In the genomic region with DNA sequence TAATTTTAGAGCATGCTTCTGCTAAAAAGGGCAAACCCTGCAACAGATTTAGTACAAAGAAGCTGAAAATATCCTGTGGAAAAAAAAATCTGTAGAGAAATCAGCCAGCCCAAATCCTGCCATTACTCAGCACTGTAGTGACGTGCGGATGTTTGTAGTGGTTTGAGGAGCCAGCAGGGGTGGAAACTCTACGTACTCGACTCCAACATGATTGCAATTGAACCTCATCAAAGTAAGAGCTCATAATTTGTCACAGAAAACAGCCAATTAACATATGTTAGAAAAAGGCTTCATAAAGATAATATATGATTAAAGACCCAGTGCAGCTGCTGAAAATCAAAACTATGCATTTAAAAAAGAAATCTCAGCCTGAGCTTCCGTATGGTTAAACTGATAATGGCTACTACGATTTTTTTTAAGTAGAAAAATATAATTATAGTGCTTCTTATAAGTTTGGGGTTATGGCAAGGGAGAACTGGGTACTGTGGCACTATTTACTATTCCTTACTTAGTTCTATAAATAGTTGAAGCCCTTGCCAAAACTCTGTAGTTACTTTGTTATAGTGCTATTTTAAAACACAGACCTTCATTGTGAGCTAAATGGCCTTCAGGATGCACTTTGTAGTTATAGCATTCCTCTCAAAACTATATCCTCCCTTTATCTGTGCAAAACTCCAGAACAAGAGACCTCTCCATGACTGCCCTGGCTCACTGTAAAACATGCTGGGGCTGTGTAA, we compare ENCODE assay signal across 7 cellular contexts. TPM values are rescaled to one million over a fixed set of nuclear protein-coding genes. Genes with fewer than 3 reads are reported as not detected.
A peak's percentile ranks its signal among the peaks of the same experiment; 100 is the strongest.
DNase-seq lines count a peak whose midpoint lies in the region; ATAC-seq, FAIRE-seq and TF ChIP-seq lines count a peak whose summit lies in the region.

No MANE protein-coding gene starts in this region.

- H3K27me3 Mint-ChIP-seq in activated CD8-positive, alpha-beta memory T cell treated with anti-CD3 and anti-CD28 coated beads, Interleukin-2, amount 10 ng/mL, durations not matched to agents 7 days and 5 days: no peaks in the 10 kb centered on the region

- no peak for DNase-seq in GM19239 (ENCODE audit: insufficient read length, low spot score)
- DNase-seq in activated CD8-positive, alpha-beta memory T cell treated with anti-CD3 and anti-CD28 coated beads, Interleukin-2, amount 10 ng/mL, durations not matched to agents 7 days and 5 days: no peak
- DNase-seq in left ventricle myocardium inferior: peak; percentile 36
- DNase-seq in stimulated activated CD4-positive, alpha-beta T cell treated with anti-CD3 and anti-CD28 coated beads, Interleukin-4, amount 100 ng/mL, for 48 hours (ENCODE audit: low read depth in 2 of 2): peak; percentile 24 to 28
- no peak for DNase-seq in HAP-1 (ENCODE audit: low spot score in 2 of 2)
- DNase-seq in BE2C: no peak

- intact Hi-C loops in left ventricle myocardium inferior (cut with micrococcal nuclease): no loop called here

- H3K4me3 ChIP-seq in left ventricle myocardium inferior: peak overlapping the region; percentile 54
- H3K4me3 ChIP-seq in HAP-1: no peak overlapping the region
- H3K4me3 ChIP-seq in BE2C (ENCODE audit: low read depth, low read length): no peak overlapping the region

- H3K4me3 Mint-ChIP-seq in activated CD8-positive, alpha-beta memory T cell treated with anti-CD3 and anti-CD28 coated beads, Interleukin-2, amount 10 ng/mL, durations not matched to agents 7 days and 5 days: no peak overlapping the region

- H3K9me3 Mint-ChIP-seq in activated CD8-positive, alpha-beta memory T cell treated with anti-CD3 and anti-CD28 coated beads, Interleukin-2, amount 10 ng/mL, durations not matched to agents 7 days and 5 days (ENCODE audit: low read depth): no peaks in the 10 kb centered on the region

- in situ Hi-C loops in HAP-1 (cut with MboI; ENCODE audit: low sequenced_read_pairs): no loop called here

- ATAC-seq in HG03097 (IDR thresholded peaks at IDR 0.05; ENCODE audit: low FRiP score, unreplicated experiment): peak; percentile 45
- ATAC-seq in activated CD8-positive, alpha-beta memory T cell treated with anti-CD3 and anti-CD28 coated beads, Interleukin-2, amount 10 ng/mL, durations not matched to agents 7 days and 5 days: peak; percentile 53

- H3K36me3 ChIP-seq in left ventricle myocardium inferior (no peaks in the 10 kb centered on the region), HAP-1 (replicated peaks) (no peaks in the 10 kb centered on the region), BE2C (no peaks in the 10 kb centered on the region)

- H3K9me3 ChIP-seq in left ventricle myocardium inferior (replicated peaks): no peaks in the 10 kb centered on the region
- H3K9me3 ChIP-seq in HAP-1: no peaks in the 10 kb centered on the region
- no peaks in the 10 kb centered on the region for H3K9me3 ChIP-seq in BE2C

- no peaks in the 10 kb centered on the region for H3K36me3 Mint-ChIP-seq in activated CD8-positive, alpha-beta memory T cell treated with anti-CD3 and anti-CD28 coated beads, Interleukin-2, amount 10 ng/mL, durations not matched to agents 7 days and 5 days

- TF ChIP-seq CTCF in left ventricle myocardium inferior (IDR thresholded peaks at IDR 0.05; ENCODE audit: borderline replicate concordance) (no peak), BE2C (IDR thresholded peaks at IDR 0.05; ENCODE audit: low read depth, low read length) (no peak)

- FAIRE-seq in GM19239 (lab: Jason Lieb, UNC): peak; percentile 95

- H3K27ac Mint-ChIP-seq in activated CD8-positive, alpha-beta memory T cell treated with anti-CD3 and anti-CD28 coated beads, Interleukin-2, amount 10 ng/mL, durations not matched to agents 7 days and 5 days: no peak overlapping the region

- peaks cover 97% of the 10 kb centered on the region for H3K4me1 ChIP-seq in left ventricle myocardium inferior
- peaks cover 10% of the 10 kb centered on the region for H3K4me1 ChIP-seq in HAP-1
- no peaks in the 10 kb centered on the region for H3K4me1 ChIP-seq in BE2C

- CTCF ChIA-PET in activated CD8-positive, alpha-beta memory T cell treated with anti-CD3 and anti-CD28 coated beads, Interleukin-2, amount 10 ng/mL, durations not matched to agents 7 days and 5 days (lab: Charles Lee): no interaction called here

- no peaks in the 10 kb centered on the region for H3K27me3 ChIP-seq in left ventricle myocardium inferior (ENCODE audit: low read depth)
- no peaks in the 10 kb centered on the region for H3K27me3 ChIP-seq in HAP-1 (ENCODE audit: low read depth)
- H3K27me3 ChIP-seq in BE2C: peaks cover 1% of the 10 kb centered on the region; the same call in 1 of the 2 replicates

- peaks cover 5% of the 10 kb centered on the region for H3K4me1 Mint-ChIP-seq in activated CD8-positive, alpha-beta memory T cell treated with anti-CD3 and anti-CD28 coated beads, Interleukin-2, amount 10 ng/mL, durations not matched to agents 7 days and 5 days

- H3K27ac ChIP-seq in left ventricle myocardium inferior (replicated peaks): peak overlapping the region; percentile 89

RNA-seq across cellular contexts. Expression of a gene that starts 49.4 kb away (rescaled TPM):
- under 1 TPM; 0.06 to 0.19 TPM for total RNA-seq in activated CD8-positive, alpha-beta memory T cell treated with anti-CD3 and anti-CD28 coated beads, Interleukin-2, amount 10 ng/mL, durations not matched to agents 7 days and 5 days
- 54.2 TPM for total RNA-seq in left ventricle myocardium inferior
- not detected for polyA plus RNA-seq in BE2C (2012; ENCODE audit: insufficient read depth, insufficient read length, low read depth)

Comparison
In these comparisons a context has a peak if more than half of its experiments do, and no peak if none do; other contexts are left out.
1. DNase-seq: peak in left ventricle myocardium inferior (single experiment) and stimulated activated CD4-positive, alpha-beta T cell treated with anti-CD3 and anti-CD28 coated beads, Interleukin-4, amount 100 ng/mL, for 48 hours (2 of 2); none in GM19239 (single experiment), activated CD8-positive, alpha-beta memory T cell treated with anti-CD3 and anti-CD28 coated beads, Interleukin-2, amount 10 ng/mL, durations not matched to agents 7 days and 5 days (single experiment), HAP-1 (0 of 2) and BE2C (single experiment).
2. RNA of a gene that starts 49.4 kb away (total RNA-seq): 54.2 TPM in left ventricle myocardium inferior (single experiment); 0.06 to 0.19 TPM in activated CD8-positive, alpha-beta memory T cell treated with anti-CD3 and anti-CD28 coated beads, Interleukin-2, amount 10 ng/mL, durations not matched to agents 7 days and 5 days; every median in the first group is over 10 times any median in the second.